Comparison of ENCODE assay signal across 16 cellular contexts in the genomic region with DNA sequence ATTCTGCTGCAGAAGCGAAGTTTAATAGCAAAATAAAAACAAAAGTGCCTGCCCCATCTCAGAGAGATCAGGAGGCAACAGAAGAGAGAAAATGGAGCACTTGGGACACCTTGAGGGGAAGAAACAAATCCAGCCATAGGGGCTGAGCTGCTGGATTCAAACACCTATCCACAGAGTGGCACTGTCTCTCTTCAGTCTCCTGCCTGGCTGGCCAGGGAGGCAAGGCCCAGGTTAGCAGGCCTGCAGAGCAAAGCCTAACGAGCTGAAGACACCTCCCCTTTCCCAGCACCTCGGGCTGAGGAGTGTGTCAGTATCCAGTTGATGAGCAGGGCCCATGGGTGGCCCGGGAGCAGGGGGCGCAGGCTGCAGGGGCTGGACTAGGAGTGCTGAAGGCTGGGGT. TPM values are rescaled to one million over a fixed set of nuclear protein-coding genes. Genes with fewer than 3 reads are reported as not detected.
DNase-seq lines count a peak whose midpoint lies in the region; ATAC-seq and TF ChIP-seq lines count a peak whose summit lies in the region.
"Had no signal": no experiment of that assay in that cellular context is flagged by ENCODE, and none has a peak within 500 bp of the region (broad histone marks: within the 10 kb centered on the region; RNA-seq: fewer than 3 reads in every experiment).

No MANE protein-coding gene starts in this region.

- TF ChIP-seq CTCF in AG04449 (IDR thresholded peaks at IDR 0.05; ENCODE audit: insufficient read depth, low read length, missing control alignments) (peak; percentile 5), GM23338 (conservative IDR thresholded peaks at IDR 0.05; ENCODE audit: low read depth in 2 of 2) (peak in 1 of 2 experiments; percentile 50; a peak in 2 of 4 replicates)

- no peak overlapping the region; the same call in 1 of the 2 replicates for H2AFZ ChIP-seq in GM23338

- peaks cover 5% of the 10 kb centered on the region for H3K27me3 Mint-ChIP-seq in GM23338 (ENCODE audit: insufficient read depth, low read depth, poor library complexity)
- H3K27me3 Mint-ChIP-seq: activated CD8-positive, alpha-beta memory T cell treated with anti-CD3 and anti-CD28 coated beads, Interleukin-2, amount 10 ng/mL, durations not matched to agents 7 days and 5 days had no signal

- ATAC-seq in GM23338: peak; percentile 78
- ATAC-seq: activated CD8-positive, alpha-beta memory T cell treated with anti-CD3 and anti-CD28 coated beads, Interleukin-2, amount 10 ng/mL, durations not matched to agents 7 days and 5 days had no signal

- no peaks in the 10 kb centered on the region for H3K79me2 ChIP-seq in GM23338 (replicated peaks; ENCODE audit: insufficient read depth)

- no peak overlapping the region for H3K27ac ChIP-seq in GM23338 (ENCODE audit: low read depth)
- H3K27ac ChIP-seq: cardiac muscle cell, prostate gland had no signal

- no peaks in the 10 kb centered on the region for H3K4me1 ChIP-seq in GM23338 (ENCODE audit: insufficient read depth)
- H3K4me1 ChIP-seq: BE2C, prostate gland had no signal

- H3K4me2 ChIP-seq in GM23338: no peak overlapping the region

- H3K27ac Mint-ChIP-seq in GM23338: no peak overlapping the region
- H3K27ac Mint-ChIP-seq: activated B cell treated with CpG ODN at 0.5 μM for 24 hours; activated CD8-positive, alpha-beta memory T cell treated with anti-CD3 and anti-CD28 coated beads, Interleukin-2, amount 10 ng/mL, durations not matched to agents 7 days and 5 days; activated naive CD4-positive, alpha-beta T cell treated with anti-CD3 and anti-CD28 coated beads, Interleukin-2, amount 10 ng/mL, durations not matched to agents 7 days and 5 days had no signal

- no peaks in the 10 kb centered on the region for H3F3A ChIP-seq in GM23338 (replicated peaks; ENCODE audit: low read depth)

- no peaks in the 10 kb centered on the region for H3K9me3 Mint-ChIP-seq in GM23338
- H3K9me3 Mint-ChIP-seq: activated B cell treated with CpG ODN at 0.5 μM for 24 hours; activated naive CD4-positive, alpha-beta T cell treated with anti-CD3 and anti-CD28 coated beads, Interleukin-2, amount 10 ng/mL, durations not matched to agents 7 days and 5 days had no signal

- H3K4me1 Mint-ChIP-seq in GM23338: no peaks in the 10 kb centered on the region
- H3K4me1 Mint-ChIP-seq: activated B cell treated with CpG ODN at 0.5 μM for 24 hours had no signal

- no peaks in the 10 kb centered on the region for H3K36me3 ChIP-seq in GM23338 (ENCODE audit: insufficient read depth)
- H3K36me3 ChIP-seq: BE2C, cardiac muscle cell, prostate gland had no signal

- no peak overlapping the region for H3K4me3 Mint-ChIP-seq in GM23338
- H3K4me3 Mint-ChIP-seq: activated B cell treated with CpG ODN at 0.5 μM for 24 hours; activated CD8-positive, alpha-beta memory T cell treated with anti-CD3 and anti-CD28 coated beads, Interleukin-2, amount 10 ng/mL, durations not matched to agents 7 days and 5 days; activated naive CD4-positive, alpha-beta T cell treated with anti-CD3 and anti-CD28 coated beads, Interleukin-2, amount 10 ng/mL, durations not matched to agents 7 days and 5 days had no signal

- POLR2A ChIA-PET in AG04449 (lab: Yijun Ruan, JAX): no interaction called here

- H3K36me3 Mint-ChIP-seq in GM23338 (ENCODE audit: low read depth): no peaks in the 10 kb centered on the region
- H3K36me3 Mint-ChIP-seq: activated CD8-positive, alpha-beta memory T cell treated with anti-CD3 and anti-CD28 coated beads, Interleukin-2, amount 10 ng/mL, durations not matched to agents 7 days and 5 days; activated naive CD4-positive, alpha-beta T cell treated with anti-CD3 and anti-CD28 coated beads, Interleukin-2, amount 10 ng/mL, durations not matched to agents 7 days and 5 days had no signal

- no peaks in the 10 kb centered on the region for H3K9me2 ChIP-seq in GM23338 (ENCODE audit: insufficient read depth)

- CTCF ChIA-PET in AG04449 (lab: Yijun Ruan, JAX): interaction anchor here (1.3 to 3.5 kb wide), 3 partner anchors 10 to 143 kb away, joined by 3 to 26 read pairs (median 10); no protein-coding TSS in a partner anchor

- no peaks in the 10 kb centered on the region for H3K27me3 ChIP-seq in GM23338 (ENCODE audit: insufficient read depth)
- H3K27me3 ChIP-seq: BE2C had no signal

- H3K4me3 ChIP-seq in AG04449 (ENCODE audit: low read depth, low read length) (no peak overlapping the region), GM23338 (no peak overlapping the region)
- H3K4me3 ChIP-seq: cardiac muscle cell, prostate gland had no signal

- DNase-seq in AG04449 (ENCODE audit: low read depth, low spot score): no peak
- no peak for DNase-seq in GM23338 (ENCODE audit: low spot score)
- peak; percentile 51 for DNase-seq in SW480 (ENCODE audit: low spot score)
- peak; percentile 33 for DNase-seq in iPS-NIHi11 (ENCODE audit: low spot score)
- DNase-seq in amniotic stem cell (lab: John Stamatoyannopoulos, UW): no peak
- DNase-seq in NOMO-1 treated with DMSO at 0.1 percent for 48 hours (lab: John Stamatoyannopoulos, UW; ENCODE audit: unreplicated experiment): no peak
- no peak for DNase-seq in T1000 (lab: John Stamatoyannopoulos, UW)
- DNase-seq in islet precursor cell: no peak
- DNase-seq: activated B cell treated with CpG ODN at 0.5 μM for 24 hours; activated CD8-positive, alpha-beta memory T cell treated with anti-CD3 and anti-CD28 coated beads, Interleukin-2, amount 10 ng/mL, durations not matched to agents 7 days and 5 days; activated naive CD4-positive, alpha-beta T cell treated with anti-CD3 and anti-CD28 coated beads, Interleukin-2, amount 10 ng/mL, durations not matched to agents 7 days and 5 days; BE2C; EL; MV-4-11 had no signal

- no peaks in the 10 kb centered on the region for H4K20me1 ChIP-seq in GM23338 (replicated peaks; ENCODE audit: insufficient read depth)

TF ChIP-seq in GM23338, 12 proteins besides CTCF, POLR2A, EP300 and RAD21 (continues in another document):
- TF ChIP-seq JUNB (IDR thresholded peaks at IDR 0.05; ENCODE audit: unreplicated experiment) (no peak), NANOG (IDR thresholded peaks at IDR 0.05; ENCODE audit: borderline replicate concordance) (no peak), POLR2AphosphoS5 (IDR thresholded peaks at IDR 0.05; ENCODE audit: low read depth) (no peak), STAT1 (IDR thresholded peaks at IDR 0.05; ENCODE audit: unreplicated experiment) (no peak), CREB1 (CRISPR knock-in tag; IDR thresholded peaks at IDR 0.05; ENCODE audit: low read depth) (no peak), EZH2phosphoT487 (IDR thresholded peaks at IDR 0.05; ENCODE audit: unreplicated experiment) (no peak)
- TF ChIP-seq, protein P1, sequence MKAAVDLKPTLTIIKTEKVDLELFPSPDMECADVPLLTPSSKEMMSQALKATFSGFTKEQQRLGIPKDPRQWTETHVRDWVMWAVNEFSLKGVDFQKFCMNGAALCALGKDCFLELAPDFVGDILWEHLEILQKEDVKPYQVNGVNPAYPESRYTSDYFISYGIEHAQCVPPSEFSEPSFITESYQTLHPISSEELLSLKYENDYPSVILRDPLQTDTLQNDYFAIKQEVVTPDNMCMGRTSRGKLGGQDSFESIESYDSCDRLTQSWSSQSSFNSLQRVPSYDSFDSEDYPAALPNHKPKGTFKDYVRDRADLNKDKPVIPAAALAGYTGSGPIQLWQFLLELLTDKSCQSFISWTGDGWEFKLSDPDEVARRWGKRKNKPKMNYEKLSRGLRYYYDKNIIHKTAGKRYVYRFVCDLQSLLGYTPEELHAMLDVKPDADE (IDR thresholded peaks at IDR 0.05): no peak

RNA-seq across cellular contexts. Expression of a gene that starts 8.8 kb away (rescaled TPM):
- not detected in 2 replicates for total RNA-seq in GM23338 (2014; rRNA removed; shearing (Covaris generic))
- polyA plus RNA-seq in GM23338 (2016; fragmentation: Nextera tagmentation; extraction: Ambion mirVana): not detected in 2 replicates
- total RNA-seq: activated B cell treated with CpG ODN at 0.5 μM for 24 hours; activated CD8-positive, alpha-beta memory T cell treated with anti-CD3 and anti-CD28 coated beads, Interleukin-2, amount 10 ng/mL, durations not matched to agents 7 days and 5 days; cardiac muscle cell; prostate gland had no signal
- polyA plus RNA-seq: cardiac muscle cell had no signal

RNA-seq across cellular contexts. Expression of a gene that starts 18.2 kb away (rescaled TPM):
- total RNA-seq in GM23338 (2014; rRNA removed; shearing (Covaris generic)): not detected in 2 replicates
- not detected in 2 replicates for polyA plus RNA-seq in GM23338 (2016; fragmentation: Nextera tagmentation; extraction: Ambion mirVana)
- total RNA-seq: activated B cell treated with CpG ODN at 0.5 μM for 24 hours; activated CD8-positive, alpha-beta memory T cell treated with anti-CD3 and anti-CD28 coated beads, Interleukin-2, amount 10 ng/mL, durations not matched to agents 7 days and 5 days; cardiac muscle cell; prostate gland had no signal
- polyA plus RNA-seq: cardiac muscle cell had no signal

RNA-seq across cellular contexts. Expression of a gene that starts 24.1 kb away (rescaled TPM):
- total RNA-seq in GM23338 (2014; rRNA removed; shearing (Covaris generic)): not detected in 2 replicates
- not detected in 2 replicates for polyA plus RNA-seq in GM23338 (2016; fragmentation: Nextera tagmentation; extraction: Ambion mirVana)
- total RNA-seq: activated B cell treated with CpG ODN at 0.5 μM for 24 hours; activated CD8-positive, alpha-beta memory T cell treated with anti-CD3 and anti-CD28 coated beads, Interleukin-2, amount 10 ng/mL, durations not matched to agents 7 days and 5 days; cardiac muscle cell had no signal
- polyA plus RNA-seq: cardiac muscle cell had no signal

RNA-seq across cellular contexts. Expression of a gene that starts 34.6 kb away (rescaled TPM):
- total RNA-seq in GM23338 (2014; rRNA removed; shearing (Covaris generic)): not detected in 2 replicates
- polyA plus RNA-seq in GM23338 (2016; fragmentation: Nextera tagmentation; extraction: Ambion mirVana): not detected in 2 replicates
- total RNA-seq: activated B cell treated with CpG ODN at 0.5 μM for 24 hours; activated CD8-positive, alpha-beta memory T cell treated with anti-CD3 and anti-CD28 coated beads, Interleukin-2, amount 10 ng/mL, durations not matched to agents 7 days and 5 days; cardiac muscle cell; prostate gland had no signal
- polyA plus RNA-seq: cardiac muscle cell had no signal

RNA-seq across cellular contexts. Expression of a gene that starts 36.6 kb away (rescaled TPM):
- not detected in 2 replicates for total RNA-seq in GM23338 (2014; rRNA removed; shearing (Covaris generic))
- not detected in 2 replicates for polyA plus RNA-seq in GM23338 (2016; fragmentation: Nextera tagmentation; extraction: Ambion mirVana)
- total RNA-seq: activated B cell treated with CpG ODN at 0.5 μM for 24 hours; activated CD8-positive, alpha-beta memory T cell treated with anti-CD3 and anti-CD28 coated beads, Interleukin-2, amount 10 ng/mL, durations not matched to agents 7 days and 5 days; cardiac muscle cell; prostate gland had no signal
- polyA plus RNA-seq: cardiac muscle cell had no signal

Comparison
In these comparisons a context has a peak if more than half of its experiments do, and no peak if none do; other contexts are left out.
1. DNase-seq: peak in SW480 (single experiment) and iPS-NIHi11 (single experiment); none in AG04449 (single experiment), GM23338 (single experiment), amniotic stem cell (single experiment), NOMO-1 treated with DMSO at 0.1 percent for 48 hours (single experiment), T1000 (single experiment) and islet precursor cell (single experiment).